ENCODE assay signal across 24 cellular contexts in genomic region chr11:76568144-76568543, GRCh38.
"Had no signal": no experiment of that assay in that cellular context is flagged by ENCODE, and none has a peak within 500 bp of the region (broad histone marks: within the 10 kb centered on the region; RNA-seq: fewer than 3 reads in every experiment).

No MANE protein-coding gene starts in this region.

- DNase-seq: activated gamma-delta T cell treated with Interleukin-2 at 50 U/mL for 16 hours; adrenal gland; brain microvascular endothelial cell; cortex of kidney; islet precursor cell; left ventricle myocardium inferior; mesendoderm; natural killer cell; occipital lobe; stimulated activated CD4-positive, alpha-beta T cell treated with anti-CD3 and anti-CD28 coated beads, Interleukin-15, amount 100 ng/mL, for 24 hours; stimulated activated naive CD4-positive, alpha-beta T cell treated with Interleukin-2 at 50 U/mL for 16 hours; substantia nigra; T1000; uterus; WERI-Rb-1 had no signal

- H3K79me2 ChIP-seq: hepatocyte had no signal

- H3K9me3 Mint-ChIP-seq: activated naive CD4-positive, alpha-beta T cell treated with anti-CD3 and anti-CD28 coated beads, Interleukin-2, amount 50 U/mL, for 24 hours had no signal

- H3K27me3 Mint-ChIP-seq: type B pancreatic cell had no signal

- H3K4me3 ChIP-seq: adrenal gland, gastroesophageal sphincter, hepatocyte, left ventricle myocardium inferior, lung, neural progenitor cell, right atrium auricular region, uterus had no signal

- H3K27me3 ChIP-seq: adrenal gland, brain microvascular endothelial cell, hepatocyte, neural progenitor cell, right atrium auricular region, uterus had no signal

- FAIRE-seq: astrocyte, endothelial cell of umbilical vein had no signal

- H3K9ac ChIP-seq: neural progenitor cell had no signal

- H3K4me1 Mint-ChIP-seq: activated naive CD4-positive, alpha-beta T cell treated with anti-CD3 and anti-CD28 coated beads, Interleukin-2, amount 50 U/mL, for 24 hours; natural killer cell; neural progenitor cell had no signal

- H3K27ac ChIP-seq: adrenal gland, brain microvascular endothelial cell, gastroesophageal sphincter, hepatocyte, left ventricle myocardium inferior, neural progenitor cell, right atrium auricular region, uterus, WERI-Rb-1 had no signal

- H3K36me3 ChIP-seq: adrenal gland, brain microvascular endothelial cell, gastroesophageal sphincter, left ventricle myocardium inferior, neural progenitor cell, right atrium auricular region, uterus, WERI-Rb-1 had no signal

- H3K9me3 ChIP-seq: adrenal gland, gastroesophageal sphincter, left ventricle myocardium inferior, right atrium auricular region, uterus had no signal

- H2AFZ ChIP-seq: hepatocyte, neural progenitor cell had no signal

- H3K4me1 ChIP-seq: adrenal gland, gastroesophageal sphincter, left ventricle myocardium inferior, neural progenitor cell, right atrium auricular region, uterus had no signal

- H3K27ac Mint-ChIP-seq: activated naive CD4-positive, alpha-beta T cell treated with anti-CD3 and anti-CD28 coated beads, Interleukin-2, amount 50 U/mL, for 24 hours; natural killer cell; neural progenitor cell; type B pancreatic cell had no signal

- ATAC-seq: gastroesophageal sphincter, natural killer cell had no signal

- H3K4me3 Mint-ChIP-seq: activated naive CD4-positive, alpha-beta T cell treated with anti-CD3 and anti-CD28 coated beads, Interleukin-2, amount 50 U/mL, for 24 hours; natural killer cell; neural progenitor cell; type B pancreatic cell had no signal

- H3K4me2 ChIP-seq: hepatocyte, neural progenitor cell had no signal

- H3K36me3 Mint-ChIP-seq: activated naive CD4-positive, alpha-beta T cell treated with anti-CD3 and anti-CD28 coated beads, Interleukin-2, amount 50 U/mL, for 24 hours; natural killer cell; neural progenitor cell; type B pancreatic cell had no signal
